Comparison of ENCODE assay signal across 29 cellular contexts in the genomic region with DNA sequence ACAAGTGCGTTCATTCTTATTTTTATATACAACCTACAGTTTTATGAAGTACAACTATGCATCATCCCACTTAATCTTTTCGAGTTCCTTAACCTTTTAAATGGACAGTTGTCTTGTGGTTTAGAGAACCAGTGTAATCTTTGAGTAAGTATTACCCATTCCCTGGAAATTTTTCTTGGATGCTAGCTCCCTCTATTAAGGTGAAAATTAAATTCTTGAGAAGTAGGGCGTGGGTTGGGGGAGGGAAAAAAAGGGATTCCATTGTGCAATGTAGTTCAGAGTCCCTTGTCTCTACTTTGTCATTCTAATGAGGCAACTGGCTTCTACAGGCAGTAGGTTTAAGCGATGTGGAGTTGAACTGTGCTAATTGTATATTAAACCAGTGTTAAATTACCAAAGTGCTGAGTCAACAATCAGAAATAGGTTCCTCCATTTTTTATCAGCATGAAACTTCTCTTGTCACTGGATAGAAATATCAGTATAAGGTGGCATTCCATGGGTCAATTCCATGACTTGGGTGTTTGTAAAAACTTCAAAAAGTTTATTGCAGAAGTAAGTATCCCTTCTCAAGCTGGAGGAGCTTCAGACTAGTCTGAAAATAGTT.
DNase-seq lines count a peak whose midpoint lies in the region; ATAC-seq, FAIRE-seq and TF ChIP-seq lines count a peak whose summit lies in the region.
"Had no signal": no experiment of that assay in that cellular context is flagged by ENCODE, and none has a peak within 500 bp of the region (broad histone marks: within the 10 kb centered on the region; RNA-seq: fewer than 3 reads in every experiment).

No MANE protein-coding gene starts in this region.

- H3K27me3 ChIP-seq in HepG2 (ENCODE audit: control insufficient read depth in 1 of 2, insufficient read depth in 2 of 2, low read length in 2 of 2) (no peaks in the 10 kb centered on the region), right lobe of liver (no peaks in the 10 kb centered on the region), PC-9 (ENCODE audit: insufficient read depth, low read depth) (no peaks in the 10 kb centered on the region), left lung (no peaks in the 10 kb centered on the region)
- H3K27me3 ChIP-seq: BE2C, cardiac muscle cell, uterus had no signal

- H3K9ac ChIP-seq in HepG2 (ENCODE audit: insufficient read depth, low read depth, low read length), result no peak overlapping the region

- TF ChIP-seq CTCF in HepG2 (CRISPR knock-in tag; IDR thresholded peaks at IDR 0.05) (no peak), right lobe of liver (IDR thresholded peaks at IDR 0.05) (no peak), PC-9 (conservative IDR thresholded peaks at IDR 0.05) (no peak), left lung (IDR thresholded peaks at IDR 0.05) (no peak)

- H3K4me1 ChIP-seq in HepG2 (ENCODE audit: insufficient read depth, low read length) (no peaks in the 10 kb centered on the region), right lobe of liver (no peaks in the 10 kb centered on the region), PC-9 (replicated peaks; ENCODE audit: insufficient read depth) (peaks cover 21% of the 10 kb centered on the region), left lung (no peaks in the 10 kb centered on the region)
- H3K4me1 ChIP-seq: BE2C, uterus had no signal

- DNase-seq in HepG2 (ENCODE audit: low spot score), result no peak
- DNase-seq in right lobe of liver, result no peak
- no peak for DNase-seq in PC-9
- DNase-seq in iPS-NIHi11 (ENCODE audit: low spot score), result peak; percentile 20
- no peak for DNase-seq in NCI-H526 treated with DMSO at 0.1 percent for 48 hours (lab: John Stamatoyannopoulos, UW)
- no peak for DNase-seq in stimulated activated CD4-positive, alpha-beta T cell treated with anti-CD3 and anti-CD28 coated beads, Interleukin-15, amount 100 ng/mL, for 24 hours
- DNase-seq in left lung, result no peak
- DNase-seq: activated CD8-positive, alpha-beta T cell treated with anti-CD3 and anti-CD28 coated beads, Interleukin-2, amount 10 ng/mL, durations not matched to agents 7 days and 5 days; anterior cingulate cortex; BE2C; CD8-positive, alpha-beta memory T cell; DMS79 treated with DMSO at 0.1 percent for 48 hours; effector memory CD8-positive, alpha-beta T cell; erythroblast; Kasumi-1; left cardiac atrium; NCI-H1694; NCI-H2227 treated with DMSO at 0.1 percent for 48 hours; stimulated activated naive CD8-positive, alpha-beta T cell treated with anti-CD3 and anti-CD28 coated beads, Interleukin-15, Interleukin-2, amounts not matched to agents 100 U/mL and 50 U/mL, for 24 hours; uterus had no signal

- no peak for ATAC-seq in HepG2
- ATAC-seq in right lobe of liver, result no peak
- no peak for ATAC-seq in left lung
- ATAC-seq in GM18502 (IDR thresholded peaks at IDR 0.05; ENCODE audit: poor library complexity, unreplicated experiment), result no peak
- ATAC-seq: activated CD8-positive, alpha-beta T cell treated with anti-CD3 and anti-CD28 coated beads, Interleukin-2, amount 10 ng/mL, durations not matched to agents 7 days and 5 days; activated naive CD4-positive, alpha-beta T cell treated with anti-CD3 and anti-CD28 coated beads, Interleukin-2, amount 50 U/mL, for 72 hours; effector memory CD8-positive, alpha-beta T cell; left cardiac atrium; sciatic nerve; stimulated activated naive CD8-positive, alpha-beta T cell treated with anti-CD3 and anti-CD28 coated beads, Interleukin-15, Interleukin-2, amounts not matched to agents 100 U/mL and 50 U/mL, for 24 hours had no signal

- intact Hi-C loops in HepG2 (cut with micrococcal nuclease; ENCODE audit: unreplicated experiment), result no loop called here
- intact Hi-C loops in right lobe of liver (cut with DNase I), result no loop called here
- intact Hi-C loops in PC-9 (cut with micrococcal nuclease; ENCODE audit: unreplicated experiment), result loop anchor here (5.0 to 10.0 kb wide), 2 partner anchors 74 to 131 kb away; no protein-coding TSS in a partner anchor
- intact Hi-C loops in left lung (cut with DNase I), result no loop called here

- BruUV-seq in HepG2 (replicated peaks; lab: Mats Ljungman, UMichigan) (no TSS peak), PC-9 (replicated peaks; lab: Mats Ljungman, UMichigan) (no TSS peak)

- H3K27ac ChIP-seq in HepG2 (ENCODE audit: extremely low read length, insufficient read depth, low read length), result no peak overlapping the region
- no peak overlapping the region for H3K27ac ChIP-seq in right lobe of liver
- H3K27ac ChIP-seq in PC-9, result peak overlapping the region; percentile 9
- no peak overlapping the region for H3K27ac ChIP-seq in left lung
- H3K27ac ChIP-seq: cardiac muscle cell, coronary artery, SK-N-MC, thoracic aorta, uterus had no signal

- H3K79me2 ChIP-seq in HepG2 (ENCODE audit: insufficient read depth, low read length), result no peaks in the 10 kb centered on the region
- no peaks in the 10 kb centered on the region for H3K79me2 ChIP-seq in PC-9 (ENCODE audit: low read depth)

- WGBS in HepG2 (ENCODE audit: low lambda C conversion rate), result 4% methylated on average over 4 of the region's 4 CpGs
- WGBS in right lobe of liver (ENCODE audit: insufficient coverage, low coverage, low lambda C conversion rate, missing lambda C conversion rate), result 41% methylated on average over 4 of the region's 4 CpGs

- H4K20me1 ChIP-seq in HepG2 (ENCODE audit: insufficient read depth, low read length), result no peaks in the 10 kb centered on the region
- no peaks in the 10 kb centered on the region for H4K20me1 ChIP-seq in PC-9 (ENCODE audit: insufficient read depth)

- TF ChIP-seq RAD21 in HepG2 (CRISPR knock-in tag; IDR thresholded peaks at IDR 0.05), result no peak

- no peaks in the 10 kb centered on the region for H3K36me3 ChIP-seq in HepG2 (replicated peaks in 1 of 2; ENCODE audit: control insufficient read depth in 1 of 2, insufficient read depth in 2 of 2, low read length in 2 of 2)
- no peaks in the 10 kb centered on the region for H3K36me3 ChIP-seq in right lobe of liver
- no peaks in the 10 kb centered on the region for H3K36me3 ChIP-seq in PC-9 (ENCODE audit: low read depth)
- H3K36me3 ChIP-seq in left lung, result no peaks in the 10 kb centered on the region
- H3K36me3 ChIP-seq: BE2C, cardiac muscle cell, thoracic aorta, uterus had no signal

- no peak for TF ChIP-seq POLR2A in HepG2 (IDR thresholded peaks at IDR 0.05; ENCODE audit: insufficient read depth in 1 of 2, low read depth in 2 of 2, low read length in 2 of 2)
- no peak for TF ChIP-seq POLR2A in right lobe of liver (IDR thresholded peaks at IDR 0.05)

- H2AFZ ChIP-seq in HepG2 (ENCODE audit: low read length) (no peak overlapping the region), PC-9 (peak overlapping the region; percentile 34)

- no peak overlapping the region for H3K4me3 ChIP-seq in HepG2 (replicated peaks in 1 of 3; ENCODE audit: insufficient read depth in 1 of 3, low read depth in 2 of 3, low read length in 3 of 3)
- no peak overlapping the region for H3K4me3 ChIP-seq in right lobe of liver
- peak overlapping the region; percentile 2; the same call in 1 of the 2 replicates for H3K4me3 ChIP-seq in PC-9
- H3K4me3 ChIP-seq in left lung, result no peak overlapping the region
- H3K4me3 ChIP-seq: cardiac muscle cell, coronary artery, SK-N-MC, thoracic aorta, uterus had no signal

- POLR2A ChIA-PET in HepG2 (lab: Yijun Ruan, JAX), result no interaction called here
- POLR2A ChIA-PET in PC-9 (lab: Charles Lee; ENCODE audit: unreplicated experiment), result no interaction called here

- in situ Hi-C loops in HepG2 (cut with HindIII; ENCODE audit: extremely low pct_ligation_motif_present, low pct_unique_long_range_greater_than_20kb), result no loop called here

- H3K4me2 ChIP-seq in HepG2 (ENCODE audit: low read depth, low read length), result no peak overlapping the region
- peak overlapping the region; percentile 17 for H3K4me2 ChIP-seq in PC-9

- H3K9me3 ChIP-seq in HepG2 (ENCODE audit: low read length) (peaks cover 52% of the 10 kb centered on the region), right lobe of liver (no peaks in the 10 kb centered on the region), PC-9 (ENCODE audit: insufficient read depth, low read depth) (no peaks in the 10 kb centered on the region), left lung (no peaks in the 10 kb centered on the region)
- H3K9me3 ChIP-seq: BE2C, thoracic aorta, uterus had no signal

- TF ChIP-seq EP300 in HepG2 (IDR thresholded peaks at IDR 0.05; ENCODE audit: low read depth in 2 of 2, low read length in 2 of 2), result no peak
- TF ChIP-seq EP300 in HepG2 (CRISPR knock-in tag; IDR thresholded peaks at IDR 0.05; ENCODE audit: borderline replicate concordance), result no peak

- no peaks in the 10 kb centered on the region for H3K9me2 ChIP-seq in PC-9 (ENCODE audit: insufficient read depth)

- no peaks in the 10 kb centered on the region for H3F3A ChIP-seq in PC-9 (ENCODE audit: insufficient read depth, low read depth)

- no peak for FAIRE-seq in HepG2 (lab: Jason Lieb, UNC)
- FAIRE-seq: GM18507, TTC549 had no signal

- CTCF ChIA-PET in HepG2 (lab: Yijun Ruan, JAX; ENCODE audit: low intra/inter-chr PET ratio, low total read pairs), result no interaction called here
- CTCF ChIA-PET in PC-9 (lab: Charles Lee), result interaction anchor here (0.5 kb wide), 1 partner anchor 169 kb away, joined by 6 read pairs; no protein-coding TSS in a partner anchor

TF ChIP-seq in HepG2, 621 proteins besides CTCF, POLR2A, EP300 and RAD21:
- TF ChIP-seq MAFK (conservative IDR thresholded peaks at IDR 0.05 in 1 of 2, IDR thresholded peaks at IDR 0.05 in 1 of 2; ENCODE audit: low read length in 2 of 2) (peak; percentile 80 to 92), NFE2 (CRISPR knock-in tag; IDR thresholded peaks at IDR 0.05) (no peak), MAFF (IDR thresholded peaks at IDR 0.05; ENCODE audit: low read depth, low read length) (peak; percentile 81)
